Comparison of ENCODE assay signal across 24 cellular contexts in the genomic region with DNA sequence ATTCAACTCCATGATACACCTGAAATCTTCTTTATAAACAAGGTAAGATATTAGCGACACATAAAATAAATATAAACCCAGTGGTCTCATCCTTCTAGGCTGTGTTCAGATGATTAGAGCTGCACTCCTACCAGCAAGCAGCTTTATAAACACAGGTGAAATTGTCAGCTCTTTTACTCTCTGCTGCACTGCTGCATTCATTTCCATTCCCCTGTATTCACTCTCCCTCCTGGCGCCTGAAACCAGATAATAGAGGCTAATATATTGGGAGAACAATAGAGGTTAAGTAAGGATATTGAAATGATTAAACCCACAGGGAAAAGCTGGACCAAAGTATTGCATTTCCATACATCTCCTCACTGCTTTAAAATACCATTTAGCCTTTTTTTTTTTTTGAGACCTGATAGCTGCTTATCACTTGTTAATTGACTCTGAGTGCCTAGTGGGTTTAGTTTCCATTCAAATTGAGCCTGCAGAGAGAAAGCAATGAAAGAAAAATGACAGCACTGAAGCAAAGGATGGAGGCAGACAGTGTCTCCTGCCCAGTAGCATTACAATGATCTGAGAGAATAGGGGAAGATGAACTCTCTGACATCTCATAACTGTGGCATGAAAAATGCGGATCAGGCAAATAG.
"Had no signal": no experiment of that assay in that cellular context is flagged by ENCODE, and none has a peak within 500 bp of the region (broad histone marks: within the 10 kb centered on the region; RNA-seq: fewer than 3 reads in every experiment).

No MANE protein-coding gene starts in this region.

- H3K27ac Mint-ChIP-seq: activated CD8-positive, alpha-beta memory T cell treated with anti-CD3 and anti-CD28 coated beads, Interleukin-2, amount 10 ng/mL, durations not matched to agents 7 days and 5 days; activated CD8-positive, alpha-beta T cell treated with anti-CD3 and anti-CD28 coated beads for 36 hours; activated naive CD8-positive, alpha-beta T cell treated with anti-CD3 and anti-CD28 coated beads, Interleukin-2, amount 50 U/mL, for 24 hours; activated T-helper 1 cell treated with anti-CD3 and anti-CD28 coated beads, Interleukin-12 subunit alpha, Interleukin-12 subunit beta, Interleukin-2, Interleukin-4 antibody, amounts not matched to agents 30 ng/mL and 10 ng/mL and 1 ng/mL, durations not matched to agents 14 hours and 24 hours and 36 hours; natural killer cell treated with Interleukin-12 subunit alpha and Interleukin-12 subunit beta and Interleukin-15 and Interleukin-18, amount 100 ng/mL, for 72 hours had no signal

- H3K4me3 Mint-ChIP-seq: activated CD8-positive, alpha-beta memory T cell treated with anti-CD3 and anti-CD28 coated beads, Interleukin-2, amount 10 ng/mL, durations not matched to agents 7 days and 5 days; activated CD8-positive, alpha-beta T cell treated with anti-CD3 and anti-CD28 coated beads for 36 hours; activated naive CD8-positive, alpha-beta T cell treated with anti-CD3 and anti-CD28 coated beads, Interleukin-2, amount 50 U/mL, for 24 hours; activated T-helper 1 cell treated with anti-CD3 and anti-CD28 coated beads, Interleukin-12 subunit alpha, Interleukin-12 subunit beta, Interleukin-2, Interleukin-4 antibody, amounts not matched to agents 30 ng/mL and 10 ng/mL and 1 ng/mL, durations not matched to agents 14 hours and 24 hours and 36 hours; natural killer cell treated with Interleukin-12 subunit alpha and Interleukin-12 subunit beta and Interleukin-15 and Interleukin-18, amount 100 ng/mL, for 72 hours had no signal

- H3K4me1 Mint-ChIP-seq: activated CD8-positive, alpha-beta memory T cell treated with anti-CD3 and anti-CD28 coated beads, Interleukin-2, amount 10 ng/mL, durations not matched to agents 7 days and 5 days; activated naive CD8-positive, alpha-beta T cell treated with anti-CD3 and anti-CD28 coated beads, Interleukin-2, amount 50 U/mL, for 24 hours had no signal

- ATAC-seq: activated CD8-positive, alpha-beta memory T cell treated with anti-CD3 and anti-CD28 coated beads, Interleukin-2, amount 10 ng/mL, durations not matched to agents 7 days and 5 days; activated CD8-positive, alpha-beta T cell treated with anti-CD3 and anti-CD28 coated beads for 36 hours; activated naive CD8-positive, alpha-beta T cell treated with anti-CD3 and anti-CD28 coated beads, Interleukin-2, amount 50 U/mL, for 24 hours; gastrocnemius medialis; left ventricle myocardium superior; natural killer cell treated with Interleukin-12 subunit alpha and Interleukin-12 subunit beta and Interleukin-15 and Interleukin-18, amount 100 ng/mL, for 72 hours; pancreas; psoas muscle; right cardiac atrium; stimulated activated naive CD8-positive, alpha-beta T cell treated with anti-CD3 and anti-CD28 coated beads, Interleukin-15, Interleukin-2, amounts not matched to agents 100 U/mL and 50 U/mL, for 24 hours; upper lobe of right lung had no signal

- H3K27me3 Mint-ChIP-seq: activated CD8-positive, alpha-beta memory T cell treated with anti-CD3 and anti-CD28 coated beads, Interleukin-2, amount 10 ng/mL, durations not matched to agents 7 days and 5 days; activated CD8-positive, alpha-beta T cell treated with anti-CD3 and anti-CD28 coated beads for 36 hours; activated naive CD8-positive, alpha-beta T cell treated with anti-CD3 and anti-CD28 coated beads, Interleukin-2, amount 50 U/mL, for 24 hours; natural killer cell treated with Interleukin-12 subunit alpha and Interleukin-12 subunit beta and Interleukin-15 and Interleukin-18, amount 100 ng/mL, for 72 hours had no signal

- H3K9me3 Mint-ChIP-seq: activated T-helper 1 cell treated with anti-CD3 and anti-CD28 coated beads, Interleukin-12 subunit alpha, Interleukin-12 subunit beta, Interleukin-2, Interleukin-4 antibody, amounts not matched to agents 30 ng/mL and 10 ng/mL and 1 ng/mL, durations not matched to agents 14 hours and 24 hours and 36 hours had no signal

- H3K36me3 Mint-ChIP-seq: activated CD8-positive, alpha-beta memory T cell treated with anti-CD3 and anti-CD28 coated beads, Interleukin-2, amount 10 ng/mL, durations not matched to agents 7 days and 5 days had no signal

- DNase-seq: activated CD4-positive, alpha-beta T cell treated with anti-CD3 and anti-CD28 coated beads for 4 hours; activated CD4-positive, CD25-positive, alpha-beta regulatory T cell; activated CD8-positive, alpha-beta memory T cell treated with anti-CD3 and anti-CD28 coated beads, Interleukin-2, amount 10 ng/mL, durations not matched to agents 7 days and 5 days; activated CD8-positive, alpha-beta T cell treated with anti-CD3 and anti-CD28 coated beads for 36 hours; activated gamma-delta T cell; activated naive CD4-positive, alpha-beta T cell treated with anti-CD3 and anti-CD28 coated beads, Interleukin-2, amount 50 U/mL, for 16 hours; activated naive CD8-positive, alpha-beta T cell treated with anti-CD3 and anti-CD28 coated beads, Interleukin-2, amount 50 U/mL, for 24 hours; activated T-cell treated with anti-CD3 and anti-CD28 coated beads for 4 hours; cerebellar nuclear complex; esophagus squamous epithelium; gastrocnemius medialis; head of caudate nucleus; hypothalamus; left ventricle myocardium superior; mammary epithelial cell; midbrain; pancreas; psoas muscle; right cardiac atrium; stimulated activated CD4-positive, alpha-beta T cell treated with anti-CD3 and anti-CD28 coated beads, Interleukin-4, amount 100 ng/mL, for 4 hours; stimulated activated naive CD8-positive, alpha-beta T cell treated with anti-CD3 and anti-CD28 coated beads, Interleukin-15, Interleukin-2, amounts not matched to agents 100 U/mL and 50 U/mL, for 24 hours; upper lobe of right lung had no signal
